ENCODE assay signal across 18 cellular contexts in genomic region chr6:67766061-67766460, GRCh38.
DNase-seq lines count a peak whose midpoint lies in the region; ATAC-seq and TF ChIP-seq lines count a peak whose summit lies in the region.
"Had no signal": no experiment of that assay in that cellular context is flagged by ENCODE, and none has a peak within 500 bp of the region (broad histone marks: within the 10 kb centered on the region; RNA-seq: fewer than 3 reads in every experiment).

No MANE protein-coding gene starts in this region.

- H3K27me3 ChIP-seq in fibroblast of lung (ENCODE audit: control insufficient read depth, insufficient read depth, low read length) (no peaks in the 10 kb centered on the region), H7 (ENCODE audit: control insufficient read depth, insufficient read depth, low read length) (no peaks in the 10 kb centered on the region)

- H4K20me1 ChIP-seq in fibroblast of lung (ENCODE audit: control insufficient read depth, extremely low read depth, insufficient read depth, low read length) = no peaks in the 10 kb centered on the region

- no peak overlapping the region for H3K9ac ChIP-seq in fibroblast of lung (ENCODE audit: insufficient read depth, low read length)

- H3K4me1 ChIP-seq in fibroblast of lung (ENCODE audit: control insufficient read depth, extremely low read depth, insufficient read depth, low read length) = no peaks in the 10 kb centered on the region

- no peak overlapping the region for H2AFZ ChIP-seq in fibroblast of lung (ENCODE audit: low read length)

- in situ Hi-C loops in astrocyte of the cerebellum (cut with HindIII; ENCODE audit: low sequenced_read_pairs) = no loop called here

- no peak overlapping the region for H3K27ac ChIP-seq in fibroblast of lung (ENCODE audit: insufficient read depth, low read length)

- DNase-seq in M059J (ENCODE audit: low read depth) (peak; percentile 56), astrocyte of the cerebellum (ENCODE audit: low read depth) (peak; percentile 56), fibroblast of lung (ENCODE audit: low read depth in 2 of 2) (peak; percentile 5 to 86), pulmonary artery endothelial cell (ENCODE audit: low read depth, low spot score) (peak; percentile 91), SW480 (ENCODE audit: low spot score) (no peak), H7 (no peak)
- DNase-seq: CD8-positive, alpha-beta T cell; GF-D8; GOT3; HFFc6; IMR-90; NCI-H1436 treated with DMSO at 0.1 percent for 48 hours; NCI-H2081; NCI-H524; PC-3 had no signal

- H3K4me3 ChIP-seq in astrocyte of the cerebellum (ENCODE audit: low read depth, low read length) (no peak overlapping the region), fibroblast of lung (replicated peaks in 1 of 4; ENCODE audit: control extremely low read depth in 1 of 4, insufficient read depth in 1 of 4, low read depth in 3 of 4, low read length in 4 of 4) (no peak overlapping the region), H7 (ENCODE audit: insufficient read depth, low read depth, low read length) (no peak overlapping the region)

- H3K36me3 ChIP-seq in fibroblast of lung (ENCODE audit: control insufficient read depth, insufficient read depth, low read length) = no peaks in the 10 kb centered on the region
- H3K36me3 ChIP-seq in H7 (replicated peaks; ENCODE audit: control insufficient read depth, insufficient read depth, low read length) = no peaks in the 10 kb centered on the region

- TF ChIP-seq CTCF in astrocyte of the cerebellum (IDR thresholded peaks at IDR 0.05; ENCODE audit: low read depth, low read length, missing control alignments) (no peak), fibroblast of lung (conservative IDR thresholded peaks at IDR 0.05 in 1 of 2, IDR thresholded peaks at IDR 0.05 in 1 of 2; ENCODE audit: low read depth in 1 of 2, low read length in 2 of 2) (no peak)

- H3K4me2 ChIP-seq in fibroblast of lung (ENCODE audit: extremely low read depth, insufficient read depth, low read length) = no peak overlapping the region

- no peaks in the 10 kb centered on the region for H3K9me3 ChIP-seq in fibroblast of lung (ENCODE audit: control insufficient read depth, insufficient read depth, low read depth, low read length)

- no peaks in the 10 kb centered on the region for H3K79me2 ChIP-seq in fibroblast of lung (ENCODE audit: control insufficient read depth, insufficient read depth, low read length)

- no peak for ATAC-seq in HG02759 (IDR thresholded peaks at IDR 0.05; ENCODE audit: unreplicated experiment)
- ATAC-seq in GM18867 (IDR thresholded peaks at IDR 0.05; ENCODE audit: unreplicated experiment) = no peak
- ATAC-seq: CD8-positive, alpha-beta T cell; PC-3; SK-N-SH treated with all-trans-retinoic acid at 6 μM for 48 hours had no signal

Comparison
In these comparisons a context has a peak if more than half of its experiments do, and no peak if none do; other contexts are left out.
1. DNase-seq: peak in M059J (single experiment), astrocyte of the cerebellum (single experiment), fibroblast of lung (2 of 2) and pulmonary artery endothelial cell (single experiment); none in SW480 (single experiment) and H7 (single experiment).